ENCODE assay signal across 14 cellular contexts in the genomic region with DNA sequence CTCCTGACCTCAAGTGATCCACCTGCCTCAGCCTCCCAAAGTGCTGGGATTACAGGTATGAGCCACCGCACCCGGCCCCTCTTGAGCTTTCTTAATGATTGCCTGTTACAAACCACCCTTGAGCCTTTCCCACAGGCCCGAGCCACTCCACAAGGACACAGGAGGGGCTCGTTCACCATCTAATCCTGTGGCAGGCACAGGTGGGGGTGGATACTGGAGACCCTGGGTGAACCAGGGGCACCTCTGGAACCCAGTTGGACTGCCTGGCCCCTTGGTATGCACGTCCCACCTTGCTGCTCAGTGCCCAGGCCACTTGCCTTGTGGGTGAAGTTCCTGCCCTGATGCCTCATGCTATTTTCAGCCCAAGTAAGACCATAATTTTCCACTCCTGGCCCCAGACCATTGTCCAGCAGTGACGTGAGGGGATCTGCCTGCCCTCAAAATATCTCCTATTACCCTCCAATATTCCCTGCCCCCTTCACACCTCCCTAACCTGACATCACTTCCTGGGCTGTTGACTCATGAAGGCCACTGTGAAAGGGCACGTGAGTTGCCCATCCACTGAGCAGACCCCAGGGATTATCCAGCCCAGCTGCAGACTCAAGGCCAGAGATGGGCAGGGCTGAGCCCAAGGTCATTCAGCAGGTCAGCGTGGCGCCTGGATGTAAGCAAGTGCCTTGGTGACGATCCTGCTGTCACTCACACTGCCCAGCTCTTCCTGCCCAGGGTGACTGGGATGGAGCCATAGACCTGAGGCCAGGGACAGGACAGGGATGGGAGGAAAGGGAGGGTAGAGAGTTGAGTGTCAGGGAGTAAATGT. TPM values are rescaled to one million over a fixed set of nuclear protein-coding genes. Genes with fewer than 3 reads are reported as not detected.
DNase-seq lines count a peak whose midpoint lies in the region; ATAC-seq and TF ChIP-seq lines count a peak whose summit lies in the region.
"Had no signal": no experiment of that assay in that cellular context is flagged by ENCODE, and none has a peak within 500 bp of the region (broad histone marks: within the 10 kb centered on the region; RNA-seq: fewer than 3 reads in every experiment).

No MANE protein-coding gene starts in this region.

- H3K4me3 ChIP-seq in IMR-90 (ENCODE audit: insufficient read depth, low read depth, low read length) (no peak overlapping the region), cardiac fibroblast (replicated peaks in 1 of 2; ENCODE audit: low read depth in 2 of 2, low read length in 2 of 2) (no peak overlapping the region), spleen (no peak overlapping the region)
- H3K4me3 ChIP-seq: smooth muscle cell, testis had no signal

- H2AK5ac ChIP-seq in IMR-90 (ENCODE audit: low read depth, low read length), result peak overlapping the region; percentile 59; the same call in 1 of the 2 replicates

- CTCF ChIA-PET in IMR-90 (lab: Yijun Ruan, JAX), result interaction anchor here (1.0 to 1.5 kb wide), 4 partner anchors 10 to 70 kb away, joined by 3 to 6 read pairs (median 4); no protein-coding TSS in a partner anchor

- H2AK9ac ChIP-seq in IMR-90 (replicated peaks; ENCODE audit: low read depth, low read length, poor library complexity), result peak overlapping the region; percentile 61

- H3K4me1 ChIP-seq in IMR-90 (ENCODE audit: control insufficient read depth, insufficient read depth, low read length) (peaks cover 19% of the 10 kb centered on the region), spleen (peaks cover 9 to 82% (median 42%) of the 10 kb centered on the region in 6 donors)

- no peak overlapping the region for H3K4me2 ChIP-seq in IMR-90 (ENCODE audit: low read depth, low read length)
- H3K4me2 ChIP-seq: smooth muscle cell had no signal

- 0 out of 2 replicates have a peak overlapping the region, but pooled peaks have one; percentile 19 for H4K5ac ChIP-seq in IMR-90 (ENCODE audit: low read depth, low read length)

- in situ Hi-C loops in IMR-90 (cut with MboI; ENCODE audit: low sequenced_read_pairs), result no loop called here

- H3K79me1 ChIP-seq in IMR-90 (ENCODE audit: low read depth in 1 of 2, low read length in 2 of 2), result no peaks in the 10 kb centered on the region

- H4K20me1 ChIP-seq in IMR-90 (ENCODE audit: insufficient read depth, low read length), result no peaks in the 10 kb centered on the region

- H2BK120ac ChIP-seq in IMR-90 (ENCODE audit: low read depth, low read length), result peak overlapping the region; percentile 27

- no peak for TF ChIP-seq CTCF in IMR-90 (conservative IDR thresholded peaks at IDR 0.05; ENCODE audit: low read depth, low read length)
- no peak for TF ChIP-seq CTCF in cardiac fibroblast (IDR thresholded peaks at IDR 0.05; ENCODE audit: low read depth, low read length)
- no peak for TF ChIP-seq CTCF in spleen (IDR thresholded peaks at IDR 0.05 in 8 of 11, conservative IDR thresholded peaks at IDR 0.05 in 3 of 11)

- H3K9me3 ChIP-seq in IMR-90 (ENCODE audit: control insufficient read depth, insufficient read depth, low read length) (no peaks in the 10 kb centered on the region), spleen (no peaks in the 10 kb centered on the region)
- H3K9me3 ChIP-seq: testis had no signal

- H2BK5ac ChIP-seq in IMR-90 (ENCODE audit: low read depth, low read length, poor library complexity, severe bottlenecking), result no peak overlapping the region

- H2BK15ac ChIP-seq in IMR-90 (ENCODE audit: low read depth, low read length), result no peak overlapping the region

- H4K91ac ChIP-seq in IMR-90 (ENCODE audit: insufficient read depth, low read depth, low read length), result no peak overlapping the region; the same call in 1 of the 2 replicates

- H3K56ac ChIP-seq in IMR-90 (ENCODE audit: extremely low read depth, insufficient read depth, low read length), result no peak overlapping the region

- H2AFZ ChIP-seq in IMR-90 (replicated peaks; ENCODE audit: low read length, poor library complexity), result peak overlapping the region; percentile 53

- no peak for ATAC-seq in IMR-90 (ENCODE audit: low read depth)
- peak; percentile 40 for ATAC-seq in left ventricle myocardium superior
- ATAC-seq in GM18861 (IDR thresholded peaks at IDR 0.05; ENCODE audit: unreplicated experiment), result no peak

- H3K4ac ChIP-seq in IMR-90 (ENCODE audit: low read depth, low read length), result peak overlapping the region; percentile 56; the same call in 1 of the 2 replicates

- H2BK20ac ChIP-seq in IMR-90 (ENCODE audit: low read depth, low read length), result no peak overlapping the region; the same call in 1 of the 2 replicates

- no peak overlapping the region for H3K9ac ChIP-seq in IMR-90 (ENCODE audit: low read depth, low read length)

- TF ChIP-seq RAD21 in IMR-90 (IDR thresholded peaks at IDR 0.05; ENCODE audit: low read length), result no peak

- intact Hi-C loops in IMR-90 (cut with micrococcal nuclease) (no loop called here), left ventricle myocardium superior (cut with micrococcal nuclease) (no loop called here), spleen (cut with DNase I; ENCODE audit: low total_unique reads) (no loop called here)

- no peaks in the 10 kb centered on the region for H3K27me3 ChIP-seq in IMR-90 (ENCODE audit: control insufficient read depth, insufficient read depth, low read length)
- H3K27me3 ChIP-seq in spleen (replicated peaks in 1 of 7), result no peaks in the 10 kb centered on the region
- H3K27me3 ChIP-seq: testis had no signal

- no peaks in the 10 kb centered on the region for H3K36me3 ChIP-seq in IMR-90 (ENCODE audit: control insufficient read depth, insufficient read depth, low read length)
- peaks cover 0 to 25% (median 2%) of the 10 kb centered on the region in 6 donors for H3K36me3 ChIP-seq in spleen

- BruUV-seq in IMR-90 (replicated peaks; lab: Mats Ljungman, UMichigan), result no TSS peak

- 79% methylated on average over 3 of the region's 10 CpGs; no CpG with 5 or more reads in 1 of the 2 experiments for WGBS in IMR-90 (ENCODE audit: extremely low coverage in 2 of 2, insufficient read length in 1 of 2), 2 experiments
- 63 to 76% (median 67%) methylated on average over 8 to 10 of the region's 10 CpGs for WGBS in spleen, 5 donors

- dilution Hi-C loops in IMR-90 (cut with HindIII; ENCODE audit: low sequenced_read_pairs, unreplicated experiment), result no loop called here

- no peak for TF ChIP-seq POLR2A in IMR-90 (IDR thresholded peaks at IDR 0.05; ENCODE audit: low read depth, low read length)
- TF ChIP-seq POLR2A in spleen (IDR thresholded peaks at IDR 0.05), result no peak

- peaks cover 11% of the 10 kb centered on the region for H3K9me1 ChIP-seq in IMR-90 (ENCODE audit: insufficient read depth, low read length)

- H3K18ac ChIP-seq in IMR-90 (ENCODE audit: low read depth, low read length), result no peak overlapping the region

- H3K27ac ChIP-seq in IMR-90 (ENCODE audit: insufficient read depth, low read length) (no peak overlapping the region), spleen (peak overlapping the region in 5 of 8 donors; percentile 38 to 78 (median 54))
- H3K27ac ChIP-seq: testis had no signal

- H4K8ac ChIP-seq in IMR-90 (ENCODE audit: low read depth in 2 of 2, low read length in 2 of 2), result peak overlapping the region in 1 of 2 experiments; percentile 49; a peak in 1 of 4 replicates

- DNase-seq in IMR-90 (peak; percentile 52), cardiac fibroblast (ENCODE audit: low read depth in 2 of 2) (peak; percentile 68 to 80), left ventricle myocardium superior (no peak), spleen (peak; percentile 71), SK-N-DZ (ENCODE audit: low spot score) (no peak), ureter (ENCODE audit: low spot score) (no peak), foreskin melanocyte (no peak)
- DNase-seq: activated CD8-positive, alpha-beta memory T cell treated with anti-CD3 and anti-CD28 coated beads, Interleukin-2, amount 50 U/mL, for 4 hours; CD8-positive, alpha-beta memory T cell; NCI-H2171 had no signal

- 0 out of 2 replicates have a peak overlapping the region, but pooled peaks have one; percentile 46 for H3K23ac ChIP-seq in IMR-90 (ENCODE audit: low read depth, low read length)

- H3K14ac ChIP-seq in IMR-90 (replicated peaks; ENCODE audit: low read depth, low read length), result 0 out of 2 replicates have a peak overlapping the region, but pooled peaks have one; percentile 37

- POLR2A ChIA-PET in IMR-90 (lab: Charles Lee; ENCODE audit: unreplicated experiment), result no interaction called here

TF ChIP-seq in IMR-90, 13 proteins besides CTCF, POLR2A, EP300 and RAD21:
- TF ChIP-seq BHLHE40 (IDR thresholded peaks at IDR 0.05; ENCODE audit: low read depth, low read length) (peak; percentile 91), FOS (IDR thresholded peaks at IDR 0.05; ENCODE audit: low read depth, low read length) (peak; percentile 27; the same call in 1 of the 2 replicates), SMC3 (IDR thresholded peaks at IDR 0.05; ENCODE audit: low read depth, low read length) (no peak)
- TF ChIP-seq, protein P1, sequence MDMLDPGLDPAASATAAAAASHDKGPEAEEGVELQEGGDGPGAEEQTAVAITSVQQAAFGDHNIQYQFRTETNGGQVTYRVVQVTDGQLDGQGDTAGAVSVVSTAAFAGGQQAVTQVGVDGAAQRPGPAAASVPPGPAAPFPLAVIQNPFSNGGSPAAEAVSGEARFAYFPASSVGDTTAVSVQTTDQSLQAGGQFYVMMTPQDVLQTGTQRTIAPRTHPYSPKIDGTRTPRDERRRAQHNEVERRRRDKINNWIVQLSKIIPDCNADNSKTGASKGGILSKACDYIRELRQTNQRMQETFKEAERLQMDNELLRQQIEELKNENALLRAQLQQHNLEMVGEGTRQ (IDR thresholded peaks at IDR 0.05; ENCODE audit: low read depth, low read length), result peak; percentile 48; the same call in 1 of the 2 replicates

RNA-seq across cellular contexts. Expression of a gene that starts 19.6 kb away (rescaled TPM):
- total RNA-seq in IMR-90 (2012; rRNA removed) (not detected in 2 replicates), left ventricle myocardium superior (19.7 TPM), spleen (10 to 100 TPM in 5 of 7 donors, 1 to 10 TPM in 2; 8.3 to 17.5 (median 12.0) TPM), ureter (20.2 TPM)
- polyA plus RNA-seq in IMR-90 (2012; rRNA removed) (0.06 TPM in 1 of 2 replicates, not detected in the other), spleen (1 to 10 TPM in 2 of 3 donors, under 1 TPM in 1; 0.99 to 3.3 (median 1.2) TPM)
- 0.02 TPM in 1 of 2 replicates, not detected in the other for polyA plus RNA-seq in IMR-90 (2012; cell fraction: cytosol; rRNA removed)
- 0.07 TPM in 1 of 2 replicates, not detected in the other for polyA plus RNA-seq in IMR-90 (2012; cell fraction: nucleus; rRNA removed; ENCODE audit: low replicate concordance)
- polyA plus RNA-seq in SK-N-DZ (2014; cell fraction: cytosol; rRNA removed), result not detected in 2 replicates
- not detected in 2 replicates for polyA plus RNA-seq in SK-N-DZ (2014; cell fraction: nucleus; rRNA removed)
- total RNA-seq: CD8-positive, alpha-beta memory T cell had no signal
- polyA plus RNA-seq: CD8-positive, alpha-beta memory T cell; neural cell; smooth muscle cell had no signal

RNA-seq across cellular contexts. Expression of a gene that starts 34.5 kb away (rescaled TPM):
- under 0.01 TPM in 1 of 2 replicates, not detected in the other for total RNA-seq in IMR-90 (2012; rRNA removed)
- 0.37 and 0.44 TPM in 2 replicates for polyA plus RNA-seq in IMR-90 (2012; rRNA removed)
- 0.67 TPM in 1 of 2 replicates, not detected in the other for polyA plus RNA-seq in IMR-90 (2012; cell fraction: cytosol; rRNA removed)
- 0.45 and 1.5 TPM in 2 replicates for polyA plus RNA-seq in IMR-90 (2012; cell fraction: nucleus; rRNA removed; ENCODE audit: low replicate concordance)
- 1.5 TPM for total RNA-seq in left ventricle myocardium superior
- 100 to 1,000 TPM in 1 of 7 donors, 10 to 100 TPM in 6; 41.1 to 109 (median 63.9) TPM for total RNA-seq in spleen
- polyA plus RNA-seq in spleen, result 10 to 100 TPM in 2 of 3 donors, 1 to 10 TPM in 1; 8.2 to 25.2 (median 10.6) TPM
- 0.16 and 2.5 TPM in 2 replicates for polyA plus RNA-seq in SK-N-DZ (2014; cell fraction: cytosol; rRNA removed)
- 0.25 TPM in 1 of 2 replicates, not detected in the other for polyA plus RNA-seq in SK-N-DZ (2014; cell fraction: nucleus; rRNA removed)
- total RNA-seq in ureter, result 2.2 TPM
- polyA plus RNA-seq: CD8-positive, alpha-beta memory T cell; neural cell had no signal

Comparison
In these comparisons a context has a peak if more than half of its experiments do, and no peak if none do; other contexts are left out.
1. DNase-seq: peak in IMR-90 (single experiment), cardiac fibroblast (2 of 2) and spleen (single experiment); none in left ventricle myocardium superior (single experiment), SK-N-DZ (single experiment), ureter (single experiment) and foreskin melanocyte (single experiment).
2. RNA of a gene that starts 34.5 kb away (total RNA-seq): 41.1 to 109 TPM in spleen; 2.2 TPM in ureter (single experiment), 1.5 TPM in left ventricle myocardium superior (single experiment) and under 0.01 TPM in IMR-90; every median in the first group is over 10 times any median in the second.